In genomic region chr17:41688641-41689496, GRCh38 we compare ENCODE assay signal across 1 cellular context.
TF ChIP-seq lines count a peak whose summit lies in the region.

TSS of gene EIF1 (plus strand) at chr17:41688885. CDS start at chr17:41689039, 154 bp downstream.

TF ChIP-seq in HepG2, 621 proteins besides CTCF, POLR2A, EP300 and RAD21 (continued from another document and continues in another):
- TF ChIP-seq ZNF318 (CRISPR knock-in tag; IDR thresholded peaks at IDR 0.05): no peak; the same call in 1 of the 2 replicates
- TF ChIP-seq ZFP36L1 (CRISPR knock-in tag; IDR thresholded peaks at IDR 0.05): peak; percentile 93
- TF ChIP-seq XRCC5 (optimal IDR thresholded peaks at IDR 0.05; ENCODE audit: low read length): peak; percentile 83
- no peak for TF ChIP-seq KDM6A (CRISPR knock-in tag; IDR thresholded peaks at IDR 0.05; ENCODE audit: low read depth)
- TF ChIP-seq HNRNPLL (IDR thresholded peaks at IDR 0.05; ENCODE audit: low read depth, low read length, poor library complexity, severe bottlenecking): peak; percentile 83
- peak; percentile 95; the same call in 1 of the 2 replicates for TF ChIP-seq MTERF4 (CRISPR knock-in tag; IDR thresholded peaks at IDR 0.05)
- peak; percentile 85 for TF ChIP-seq RFX5 (IDR thresholded peaks at IDR 0.05; ENCODE audit: low read depth, low read length)
- TF ChIP-seq ZNF431 (CRISPR knock-in tag; IDR thresholded peaks at IDR 0.05; ENCODE audit: borderline replicate concordance, low read depth): peak; percentile 87
- TF ChIP-seq ZNF713 (CRISPR knock-in tag; IDR thresholded peaks at IDR 0.05): peak; percentile 67
- TF ChIP-seq ZNF850 (CRISPR knock-in tag; conservative IDR thresholded peaks at IDR 0.05): 0 out of 2 replicates have a peak, but pooled peaks have one; percentile 67
- peak; percentile 89 for TF ChIP-seq ZBTB7A (CRISPR knock-in tag; IDR thresholded peaks at IDR 0.05)
- TF ChIP-seq ZNF724P (CRISPR knock-in tag; IDR thresholded peaks at IDR 0.05; ENCODE audit: borderline replicate concordance): peak; percentile 64; the same call in 1 of the 2 replicates
- TF ChIP-seq NR2F2 (IDR thresholded peaks at IDR 0.05; ENCODE audit: borderline replicate concordance, low read depth): 0 out of 2 replicates have a peak, but pooled peaks have one; percentile 58
- no peak for TF ChIP-seq BRF2 (CRISPR knock-in tag; IDR thresholded peaks at IDR 0.05)
- TF ChIP-seq STAT6 (CRISPR knock-in tag; IDR thresholded peaks at IDR 0.05; ENCODE audit: borderline replicate concordance): peak; percentile 86; the same call in 1 of the 2 replicates
- no peak for TF ChIP-seq ELK4 (CRISPR knock-in tag; IDR thresholded peaks at IDR 0.05; ENCODE audit: borderline replicate concordance)
- TF ChIP-seq ZNF780A (CRISPR knock-in tag; IDR thresholded peaks at IDR 0.05): peak; percentile 26; the same call in 1 of the 2 replicates
- TF ChIP-seq POGZ (CRISPR knock-in tag; IDR thresholded peaks at IDR 0.05): peak; percentile 79
- peak; percentile 86; the same call in 1 of the 2 replicates for TF ChIP-seq ZNF816 (CRISPR knock-in tag; IDR thresholded peaks at IDR 0.05; ENCODE audit: borderline replicate concordance)
- TF ChIP-seq NFE2L2 (IDR thresholded peaks at IDR 0.05; ENCODE audit: low read length): peak; percentile 2
- no peak; the same call in 1 of the 2 replicates for TF ChIP-seq ELF4 (CRISPR knock-in tag; IDR thresholded peaks at IDR 0.05; ENCODE audit: borderline replicate concordance)
- TF ChIP-seq HDAC6 (IDR thresholded peaks at IDR 0.05; ENCODE audit: low read depth, low read length): peak; percentile 94
- TF ChIP-seq NFIC (IDR thresholded peaks at IDR 0.05; ENCODE audit: low read length): no peak
- TF ChIP-seq NFATC3 (CRISPR knock-in tag; IDR thresholded peaks at IDR 0.05): peak; percentile 97
- TF ChIP-seq ZFX (CRISPR knock-in tag; IDR thresholded peaks at IDR 0.05; ENCODE audit: low read depth): peak; percentile 99
- TF ChIP-seq ZNF646 (CRISPR knock-in tag; IDR thresholded peaks at IDR 0.05): no peak
- TF ChIP-seq SMYD3 (CRISPR knock-in tag; IDR thresholded peaks at IDR 0.05): no peak
- peak; percentile 84; the same call in 1 of the 2 replicates for TF ChIP-seq ZNF775 (CRISPR knock-in tag; IDR thresholded peaks at IDR 0.05; ENCODE audit: borderline replicate concordance)
- TF ChIP-seq ZNF614 (CRISPR knock-in tag; IDR thresholded peaks at IDR 0.05; ENCODE audit: borderline replicate concordance): peak; percentile 59; the same call in 1 of the 2 replicates
- TF ChIP-seq ZHX1 (CRISPR knock-in tag; IDR thresholded peaks at IDR 0.05; ENCODE audit: low read depth): peak; percentile 88
- TF ChIP-seq HNF4A (CRISPR knock-in tag; IDR thresholded peaks at IDR 0.05): peak; percentile 57
- TF ChIP-seq HNF4G (IDR thresholded peaks at IDR 0.05; ENCODE audit: borderline replicate concordance, low read depth, low read length): no peak; the same call in 1 of the 2 replicates
- peak; percentile 89 for TF ChIP-seq HNF4G (CRISPR knock-in tag; IDR thresholded peaks at IDR 0.05; ENCODE audit: borderline replicate concordance, low read depth)
